22 cellular contexts compared by ENCODE assay signal in genomic region chrX:24334473-24334872, GRCh38. TPM values are rescaled to one million over a fixed set of nuclear protein-coding genes. Genes with fewer than 3 reads are reported as not detected.
DNase-seq lines count a peak whose midpoint lies in the region; ATAC-seq and TF ChIP-seq lines count a peak whose summit lies in the region.
"Had no signal": no experiment of that assay in that cellular context is flagged by ENCODE, and none has a peak within 500 bp of the region (broad histone marks: within the 10 kb centered on the region; RNA-seq: fewer than 3 reads in every experiment).

No MANE protein-coding gene starts in this region.

- H3K9me3 Mint-ChIP-seq in HFFc6 (peaks cover 10% of the 10 kb centered on the region), osteocyte (ENCODE audit: unreplicated experiment) (peaks cover 4% of the 10 kb centered on the region)

- H3K36me3 Mint-ChIP-seq in HFFc6 (ENCODE audit: low read depth), result no peaks in the 10 kb centered on the region; the same call in 1 of the 2 replicates
- H3K36me3 Mint-ChIP-seq in osteocyte (ENCODE audit: unreplicated experiment), result no peaks in the 10 kb centered on the region

- DNase-seq in HFFc6 (no peak), RKO (ENCODE audit: low spot score) (peak; percentile 5), fibroblast of mammary gland (ENCODE audit: low read depth) (peak; percentile 8), osteocyte (ENCODE audit: extremely low spot score, unreplicated experiment) (no peak), NCI-H524 treated with DMSO at 0.1 percent for 48 hours (lab: John Stamatoyannopoulos, UW) (no peak)
- DNase-seq: ACHN, AML-193, Caco-2, DMS79 treated with DMSO at 0.1 percent for 48 hours, GF-D8, GM23248, HCEC 1CT, KBM-7, NCI-H1048, NCI-H1436 treated with DMSO at 0.1 percent for 48 hours, NCI-H2029 treated with DMSO at 0.1 percent for 48 hours, NCI-H510A, SHP77 treated with DMSO at 0.1 percent for 48 hours had no signal

- H3K27me3 Mint-ChIP-seq in HFFc6 (ENCODE audit: insufficient read depth) (no peaks in the 10 kb centered on the region), osteocyte (ENCODE audit: unreplicated experiment) (no peaks in the 10 kb centered on the region)

- H3K4me3 ChIP-seq in fibroblast of mammary gland (ENCODE audit: control insufficient read depth, low read depth, low read length), result no peak overlapping the region
- H3K4me3 ChIP-seq: GM23248 had no signal

- H3K27ac Mint-ChIP-seq in HFFc6 (peak overlapping the region; percentile 54), osteocyte (ENCODE audit: unreplicated experiment) (peak overlapping the region; percentile 43)

- ATAC-seq in GM19035 (IDR thresholded peaks at IDR 0.05; ENCODE audit: unreplicated experiment) (no peak), HG03039 (IDR thresholded peaks at IDR 0.05; ENCODE audit: unreplicated experiment) (no peak)
- ATAC-seq: Panc1, SK-N-SH treated with all-trans-retinoic acid at 6 μM for 48 hours had no signal

- H3K4me3 Mint-ChIP-seq in HFFc6 (no peak overlapping the region), osteocyte (ENCODE audit: unreplicated experiment) (no peak overlapping the region)

- H3K4me1 Mint-ChIP-seq in HFFc6 (ENCODE audit: low read depth) (peaks cover 21% of the 10 kb centered on the region), osteocyte (ENCODE audit: unreplicated experiment) (peaks cover 23% of the 10 kb centered on the region)

- TF ChIP-seq CTCF in HFFc6 (IDR thresholded peaks at IDR 0.05), result no peak
- no peak for TF ChIP-seq CTCF in fibroblast of mammary gland (conservative IDR thresholded peaks at IDR 0.05; ENCODE audit: control insufficient read depth, insufficient read depth, low read depth, low read length)
- no peak for TF ChIP-seq CTCF in osteocyte (IDR thresholded peaks at IDR 0.05)

RNA-seq across cellular contexts. Expression of gene SUPT20HL2, which starts 20.6 kb away (rescaled TPM):
- not detected for total RNA-seq in HFFc6 (2021; fragmentation: NEBNext Ultra II Directional; extraction: Animal tissue kit (Norgen Biotek cat#: 25700))
- not detected in 2 replicates for total RNA-seq in osteocyte
- total RNA-seq: Caco-2, GM23248 had no signal

RNA-seq across cellular contexts. Expression of gene SUPT20HL1, which starts 26.0 kb away (rescaled TPM):
- not detected for total RNA-seq in HFFc6 (2021; fragmentation: NEBNext Ultra II Directional; extraction: Animal tissue kit (Norgen Biotek cat#: 25700))
- not detected in 2 replicates for total RNA-seq in osteocyte
- total RNA-seq: Caco-2, GM23248 had no signal

Comparison
In these comparisons a context has a peak if more than half of its experiments do, and no peak if none do; other contexts are left out.
1. DNase-seq: peak in RKO (single experiment) and fibroblast of mammary gland (single experiment); none in HFFc6 (single experiment), osteocyte (single experiment) and NCI-H524 treated with DMSO at 0.1 percent for 48 hours (single experiment).